17 cellular contexts compared by ENCODE assay signal in genomic region chr2:234747833-234748559, GRCh38.
"Had no signal": no experiment of that assay in that cellular context is flagged by ENCODE, and none has a peak within 500 bp of the region (broad histone marks: within the 10 kb centered on the region; RNA-seq: fewer than 3 reads in every experiment).

No MANE protein-coding gene starts in this region.

- H3K36me3 ChIP-seq: heart right ventricle, right atrium auricular region, sigmoid colon, suprapubic skin, thyroid gland had no signal

- H3K4me3 ChIP-seq: coronary artery, heart right ventricle, right atrium auricular region, sigmoid colon, suprapubic skin, thyroid gland had no signal

- ATAC-seq: heart right ventricle; left lobe of liver; natural killer cell; stimulated activated naive CD8-positive, alpha-beta T cell treated with anti-CD3 and anti-CD28 coated beads, Interleukin-15, Interleukin-2, amounts not matched to agents 100 U/mL and 50 U/mL, for 24 hours had no signal

- H3K9me3 ChIP-seq: heart right ventricle, right atrium auricular region, suprapubic skin, thyroid gland had no signal

- H3K27me3 ChIP-seq: right atrium auricular region, sigmoid colon, suprapubic skin, thyroid gland had no signal

- H3K27ac ChIP-seq: coronary artery, heart right ventricle, right atrium auricular region, sigmoid colon, suprapubic skin, thyroid gland had no signal

- DNase-seq: effector CD4-positive, alpha-beta T cell; endodermal cell; erythroblast; heart right ventricle; hypothalamus; islet precursor cell; natural killer cell; posterior cingulate gyrus; sigmoid colon; small intestine; stimulated activated CD4-positive, alpha-beta T cell treated with anti-CD3 and anti-CD28 coated beads, Interleukin-12 subunit alpha, Interleukin-12 subunit beta, amount 100 ng/mL, for 4 hours; stimulated activated naive CD8-positive, alpha-beta T cell treated with anti-CD3 and anti-CD28 coated beads, Interleukin-15, Interleukin-2, amounts not matched to agents 100 U/mL and 50 U/mL, for 24 hours; thyroid gland had no signal

- H3K4me1 ChIP-seq: heart right ventricle, right atrium auricular region, sigmoid colon, suprapubic skin, thyroid gland had no signal
